8 cellular contexts compared by ENCODE assay signal in the genomic region with DNA sequence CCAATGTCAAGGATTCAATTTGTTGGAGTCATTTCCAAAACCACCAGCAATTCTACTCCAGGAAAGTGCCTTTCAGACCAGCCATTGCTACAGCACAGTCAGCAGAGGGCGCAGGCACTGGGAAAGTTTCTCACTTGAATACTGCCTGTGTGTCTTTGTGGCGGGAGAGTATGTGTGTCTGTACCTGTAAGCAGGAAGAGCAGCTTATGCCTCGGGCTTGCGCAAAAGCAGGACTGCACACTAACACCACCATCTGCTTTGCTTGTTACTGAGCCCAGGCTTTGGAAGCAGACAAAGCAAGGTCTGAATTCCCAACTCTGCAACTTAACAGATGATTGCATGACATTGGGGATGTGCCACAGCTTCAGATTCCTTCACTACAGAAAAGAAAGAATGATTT. TPM values are rescaled to one million over a fixed set of nuclear protein-coding genes. Genes with fewer than 3 reads are reported as not detected.
A peak's percentile ranks its signal among the peaks of the same experiment; 100 is the strongest.
DNase-seq lines count a peak whose midpoint lies in the region; ATAC-seq and TF ChIP-seq lines count a peak whose summit lies in the region.

No MANE protein-coding gene starts in this region.

- in situ Hi-C loops in ACHN (cut with HindIII; ENCODE audit: low pct_ligation_motif_present, low pct_unique_long_range_greater_than_20kb, low sequenced_read_pairs): loop anchor here (10.0 kb wide), 1 partner anchor 74 kb away; no protein-coding TSS in a partner anchor

- DNase-seq in ACHN (peak; percentile 87), NCI-H524 (lab: John Stamatoyannopoulos, UW) (peak; percentile 72 to 92), dermis blood vessel endothelial cell (peak; percentile 83), lower lobe of right lung (peak; percentile 75)
- peak; percentile 61 to 64 for DNase-seq in activated CD4-positive, alpha-beta T cell treated with anti-CD3 and anti-CD28 coated beads for 4 hours
- peak; percentile 34 for DNase-seq in stimulated activated CD8-positive, alpha-beta memory T cell treated with anti-CD3 and anti-CD28 coated beads, Interleukin-15, amount 100 ng/mL, for 1 hour (ENCODE audit: low read depth)

- ATAC-seq in GM18517 (IDR thresholded peaks at IDR 0.05; ENCODE audit: unreplicated experiment): peak; percentile 78
- ATAC-seq in HG03520 (IDR thresholded peaks at IDR 0.05; ENCODE audit: unreplicated experiment): peak; percentile 58
- peak; percentile 91 to 93 for ATAC-seq in lower lobe of right lung

- H3K4me3 ChIP-seq in lower lobe of right lung: no peak overlapping the region

- intact Hi-C loops in lower lobe of right lung (cut with DNase I): no loop called here

- H3K4me1 ChIP-seq in lower lobe of right lung: peaks cover 4% of the 10 kb centered on the region

- no peaks in the 10 kb centered on the region for H3K9me3 ChIP-seq in lower lobe of right lung

- H3K36me3 ChIP-seq in lower lobe of right lung: no peaks in the 10 kb centered on the region

- H3K27me3 ChIP-seq in lower lobe of right lung (ENCODE audit: low read depth): no peaks in the 10 kb centered on the region

- TF ChIP-seq CTCF in lower lobe of right lung (IDR thresholded peaks at IDR 0.05): peak; percentile 77

- no peak overlapping the region for H3K27ac ChIP-seq in lower lobe of right lung

RNA-seq across cellular contexts. Expression of a gene that starts 7.0 kb away (rescaled TPM):
- total RNA-seq in dermis blood vessel endothelial cell (not detected in 2 replicates), lower lobe of right lung (63.6 TPM)

RNA-seq across cellular contexts. Expression of a gene that starts 22.3 kb away (rescaled TPM):
- total RNA-seq in dermis blood vessel endothelial cell: not detected in 2 replicates
- 13.5 TPM for total RNA-seq in lower lobe of right lung

RNA-seq across cellular contexts. Expression of a gene that starts 27.5 kb away (rescaled TPM):
- total RNA-seq in dermis blood vessel endothelial cell: not detected in 2 replicates
- 9.1 TPM for total RNA-seq in lower lobe of right lung

Comparison
In these comparisons a context has a peak if more than half of its experiments do, and no peak if none do; other contexts are left out.
1. DNase-seq: peak in every context shown above with its lines; median percentile 87 in ACHN; 83 in dermis blood vessel endothelial cell; 82 in NCI-H524; 75 in lower lobe of right lung; 62 in activated CD4-positive, alpha-beta T cell treated with anti-CD3 and anti-CD28 coated beads for 4 hours; 34 in stimulated activated CD8-positive, alpha-beta memory T cell treated with anti-CD3 and anti-CD28 coated beads, Interleukin-15, amount 100 ng/mL, for 1 hour.
2. RNA of a gene that starts 7.0 kb away (total RNA-seq): 63.6 TPM in lower lobe of right lung (single experiment); not detected in dermis blood vessel endothelial cell; every median in the first group is over 10 times any median in the second.
3. RNA of a gene that starts 22.3 kb away (total RNA-seq): 13.5 TPM in lower lobe of right lung (single experiment); not detected in dermis blood vessel endothelial cell; every median in the first group is over 10 times any median in the second.
4. RNA of a gene that starts 27.5 kb away (total RNA-seq): 9.1 TPM in lower lobe of right lung (single experiment); not detected in dermis blood vessel endothelial cell; every median in the first group is over 10 times any median in the second.
5. Peak in every context shown above with its lines, with median percentiles within 50 percentile points of each other: ATAC-seq.